ENCODE assay signal across 35 cellular contexts in the genomic region with DNA sequence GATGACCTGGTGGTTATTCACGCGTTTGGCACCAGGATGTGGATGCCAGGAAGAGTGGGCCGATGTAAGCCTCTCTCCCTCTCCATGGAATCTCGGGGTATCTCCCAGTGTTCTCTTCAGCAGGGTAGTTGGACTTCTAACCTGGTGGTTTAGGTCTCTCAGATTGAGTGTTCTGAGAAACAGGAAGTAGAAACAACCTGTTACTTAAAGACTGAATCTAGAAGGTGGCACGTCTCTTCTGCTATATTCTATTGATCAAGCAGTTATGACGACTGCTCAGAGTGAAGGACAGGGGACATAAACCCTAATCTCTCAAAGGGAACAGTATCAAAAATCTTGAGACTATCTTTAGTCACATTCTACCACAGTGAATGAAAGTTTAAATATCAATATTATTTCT.
"Had no signal": no experiment of that assay in that cellular context is flagged by ENCODE, and none has a peak within 500 bp of the region (broad histone marks: within the 10 kb centered on the region; RNA-seq: fewer than 3 reads in every experiment).

No MANE protein-coding gene starts in this region.

- H3K27me3 ChIP-seq: adrenal gland, body of pancreas, colonic mucosa, esophagus squamous epithelium, gastroesophageal sphincter, heart right ventricle had no signal

- H3K4me3 ChIP-seq: adrenal gland, body of pancreas, colonic mucosa, esophagus squamous epithelium, gastroesophageal sphincter, heart right ventricle had no signal

- FAIRE-seq: endometrium, endothelial cell of umbilical vein had no signal

- H3K36me3 ChIP-seq: adrenal gland, colonic mucosa, esophagus squamous epithelium, gastroesophageal sphincter, heart right ventricle, WERI-Rb-1 had no signal

- H3K4me1 Mint-ChIP-seq: activated B cell treated with CpG ODN at 0.5 μM for 24 hours; activated CD8-positive, alpha-beta memory T cell treated with anti-CD3 and anti-CD28 coated beads, Interleukin-2, amount 10 ng/mL, durations not matched to agents 7 days and 5 days; activated naive CD4-positive, alpha-beta T cell treated with anti-CD3 and anti-CD28 coated beads, Interleukin-2, amount 50 U/mL, for 24 hours; activated naive CD8-positive, alpha-beta T cell treated with anti-CD3 and anti-CD28 coated beads for 36 hours; activated naive CD8-positive, alpha-beta T cell treated with anti-CD3 and anti-CD28 coated beads, Interleukin-2, amount 50 U/mL, for 24 hours; T-helper 17 cell had no signal

- DNase-seq: activated B cell treated with CpG ODN at 0.5 μM for 24 hours; activated CD4-positive, alpha-beta T cell treated with anti-CD3 and anti-CD28 coated beads for 48 hours; activated CD4-positive, alpha-beta T cell treated with anti-CD3 and anti-CD28 coated beads, Interleukin-2, amount 50 U/mL, for 1 hour; activated CD4-positive, alpha-beta T cell treated with anti-CD3 and anti-CD28 coated beads, Interleukin-2, amount 50 U/mL, for 48 hours; activated CD8-positive, alpha-beta memory T cell treated with anti-CD3 and anti-CD28 coated beads, Interleukin-2, amount 10 ng/mL, durations not matched to agents 7 days and 5 days; activated CD8-positive, alpha-beta memory T cell treated with anti-CD3 and anti-CD28 coated beads, Interleukin-2, amount 50 U/mL, for 4 hours; activated CD8-positive, alpha-beta T cell treated with anti-CD3 and anti-CD28 coated beads for 36 hours; activated effector memory CD4-positive, alpha-beta T cell treated with anti-CD3 and anti-CD28 coated beads, Interleukin-2, amount 50 U/mL, for 16 hours; activated naive CD4-positive, alpha-beta T cell treated with anti-CD3 and anti-CD28 coated beads for 36 hours; activated naive CD8-positive, alpha-beta T cell treated with anti-CD3 and anti-CD28 coated beads for 36 hours; activated naive CD8-positive, alpha-beta T cell treated with anti-CD3 and anti-CD28 coated beads, Interleukin-2, amount 50 U/mL, for 24 hours; activated T-cell treated with anti-CD3 and anti-CD28 coated beads, Interleukin-2, amount 50 U/mL, for 1 hour; activated T-cell treated with anti-CD3 and anti-CD28 coated beads, Interleukin-2, amount 50 U/mL, for 48 hours; adrenal gland; amygdala; aorta; body of pancreas; caudate nucleus; colonic mucosa; effector CD8-positive, alpha-beta T cell; esophagus squamous epithelium; foreskin melanocyte; heart right ventricle; T-helper 17 cell; T1000; WERI-Rb-1 had no signal

- H3K27ac ChIP-seq: adrenal gland, body of pancreas, colonic mucosa, epithelial cell of prostate, esophagus squamous epithelium, gastroesophageal sphincter, heart right ventricle, WERI-Rb-1 had no signal

- H3K27me3 Mint-ChIP-seq: activated B cell treated with CpG ODN at 0.5 μM for 24 hours; activated CD8-positive, alpha-beta memory T cell treated with anti-CD3 and anti-CD28 coated beads, Interleukin-2, amount 10 ng/mL, durations not matched to agents 7 days and 5 days; activated CD8-positive, alpha-beta T cell treated with anti-CD3 and anti-CD28 coated beads for 36 hours; activated naive CD4-positive, alpha-beta T cell treated with anti-CD3 and anti-CD28 coated beads, Interleukin-2, amount 50 U/mL, for 24 hours; activated naive CD8-positive, alpha-beta T cell treated with anti-CD3 and anti-CD28 coated beads for 36 hours; activated naive CD8-positive, alpha-beta T cell treated with anti-CD3 and anti-CD28 coated beads, Interleukin-2, amount 50 U/mL, for 24 hours; T-helper 17 cell had no signal

- ATAC-seq: activated CD4-positive, CD25-positive, alpha-beta regulatory T cell treated with anti-CD3 and anti-CD28 coated beads, Interleukin-2, amount 50 U/mL, for 24 hours; activated CD8-positive, alpha-beta memory T cell treated with anti-CD3 and anti-CD28 coated beads, Interleukin-2, amount 10 ng/mL, durations not matched to agents 7 days and 5 days; activated CD8-positive, alpha-beta T cell treated with anti-CD3 and anti-CD28 coated beads for 36 hours; activated naive CD8-positive, alpha-beta T cell treated with anti-CD3 and anti-CD28 coated beads, Interleukin-2, amount 50 U/mL, for 24 hours; body of pancreas; gastroesophageal sphincter; heart right ventricle; T-helper 17 cell had no signal

- H3K9me3 ChIP-seq: adrenal gland, body of pancreas, colonic mucosa, esophagus squamous epithelium, gastroesophageal sphincter had no signal

- H3K4me3 Mint-ChIP-seq: activated B cell treated with CpG ODN at 0.5 μM for 24 hours; activated CD8-positive, alpha-beta memory T cell treated with anti-CD3 and anti-CD28 coated beads, Interleukin-2, amount 10 ng/mL, durations not matched to agents 7 days and 5 days; activated CD8-positive, alpha-beta T cell treated with anti-CD3 and anti-CD28 coated beads for 36 hours; activated naive CD4-positive, alpha-beta T cell treated with anti-CD3 and anti-CD28 coated beads for 36 hours; activated naive CD4-positive, alpha-beta T cell treated with anti-CD3 and anti-CD28 coated beads, Interleukin-2, amount 50 U/mL, for 24 hours; activated naive CD8-positive, alpha-beta T cell treated with anti-CD3 and anti-CD28 coated beads for 36 hours; activated naive CD8-positive, alpha-beta T cell treated with anti-CD3 and anti-CD28 coated beads, Interleukin-2, amount 50 U/mL, for 24 hours; activated T-helper 1 cell treated with anti-CD3 and anti-CD28 coated beads, Interleukin-12 subunit alpha, Interleukin-12 subunit beta, Interleukin-2, Interleukin-4 antibody, amounts not matched to agents 30 ng/mL and 10 ng/mL and 1 ng/mL, durations not matched to agents 14 hours and 24 hours and 36 hours; T-helper 17 cell; T-helper 2 cell treated with Interferon-gamma antibody and Interleukin-4, amounts not matched to agents 5 μg/mL and 100 μg/mL, for 36 hours had no signal

- H3K27ac Mint-ChIP-seq: activated B cell treated with CpG ODN at 0.5 μM for 24 hours; activated CD8-positive, alpha-beta memory T cell treated with anti-CD3 and anti-CD28 coated beads, Interleukin-2, amount 10 ng/mL, durations not matched to agents 7 days and 5 days; activated CD8-positive, alpha-beta T cell treated with anti-CD3 and anti-CD28 coated beads for 36 hours; activated naive CD4-positive, alpha-beta T cell treated with anti-CD3 and anti-CD28 coated beads for 36 hours; activated naive CD4-positive, alpha-beta T cell treated with anti-CD3 and anti-CD28 coated beads, Interleukin-2, amount 50 U/mL, for 24 hours; activated naive CD8-positive, alpha-beta T cell treated with anti-CD3 and anti-CD28 coated beads for 36 hours; activated naive CD8-positive, alpha-beta T cell treated with anti-CD3 and anti-CD28 coated beads, Interleukin-2, amount 50 U/mL, for 24 hours; activated T-helper 1 cell treated with anti-CD3 and anti-CD28 coated beads, Interleukin-12 subunit alpha, Interleukin-12 subunit beta, Interleukin-2, Interleukin-4 antibody, amounts not matched to agents 30 ng/mL and 10 ng/mL and 1 ng/mL, durations not matched to agents 14 hours and 24 hours and 36 hours; activated T-helper 2 cell treated with anti-CD3 and anti-CD28 coated beads, Interferon-gamma antibody, Interleukin-2, Interleukin-4, amounts not matched to agents 10 μg/mL and 5 μg/mL and 100 μg/mL, durations not matched to agents 14 hours and 24 hours and 36 hours; T-helper 17 cell; T-helper 2 cell treated with Interferon-gamma antibody and Interleukin-4, amounts not matched to agents 5 μg/mL and 100 μg/mL, for 36 hours had no signal

- H3K36me3 Mint-ChIP-seq: activated CD8-positive, alpha-beta memory T cell treated with anti-CD3 and anti-CD28 coated beads, Interleukin-2, amount 10 ng/mL, durations not matched to agents 7 days and 5 days; activated naive CD4-positive, alpha-beta T cell treated with anti-CD3 and anti-CD28 coated beads, Interleukin-2, amount 50 U/mL, for 24 hours; activated naive CD8-positive, alpha-beta T cell treated with anti-CD3 and anti-CD28 coated beads for 36 hours had no signal

- H3K4me1 ChIP-seq: adrenal gland, body of pancreas, colonic mucosa, esophagus squamous epithelium, heart right ventricle had no signal
